Comparison of ENCODE assay signal across 8 cellular contexts in the genomic region with DNA sequence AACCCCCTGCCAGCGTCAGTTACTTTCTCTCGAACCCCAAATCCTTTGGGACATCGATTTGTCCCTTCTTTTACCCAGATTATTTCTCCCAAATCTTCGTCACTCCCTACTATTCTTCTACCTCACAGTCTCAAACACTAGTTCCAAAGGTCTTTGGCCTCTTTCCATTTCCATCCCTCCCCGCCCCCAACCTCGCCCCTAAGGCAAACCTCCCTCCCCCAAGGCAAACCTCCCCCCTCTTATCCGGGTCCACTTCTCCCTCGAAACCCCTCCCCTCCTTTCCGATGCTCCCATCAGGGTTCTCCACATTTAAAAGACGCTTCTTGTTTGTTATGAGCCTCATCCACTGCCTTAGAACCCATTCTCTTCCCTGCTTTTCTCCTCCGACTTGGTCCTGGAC. TPM values are rescaled to one million over a fixed set of nuclear protein-coding genes. Genes with fewer than 3 reads are reported as not detected.
DNase-seq lines count a peak whose midpoint lies in the region; ATAC-seq, FAIRE-seq and TF ChIP-seq lines count a peak whose summit lies in the region.

No MANE protein-coding gene starts in this region.

- DNase-seq in A549 (ENCODE audit: low read depth in 1 of 2, low spot score in 1 of 2) (no peak), mesenchymal stem cell (peak; percentile 25), ACHN (no peak), NOMO-1 treated with DMSO at 0.1 percent for 48 hours (lab: John Stamatoyannopoulos, UW; ENCODE audit: unreplicated experiment) (no peak), islet precursor cell (no peak), NOMO-1 treated with dmso at 0.1 percent for 144 hours (lab: John Stamatoyannopoulos, UW; ENCODE audit: unreplicated experiment) (no peak)
- DNase-seq in central memory CD8-positive, alpha-beta T cell (ENCODE audit: low spot score in 2 of 2) = no peak

- peaks cover 35% of the 10 kb centered on the region for H3K79me2 ChIP-seq in KMS-11 (ENCODE audit: insufficient read depth, low read depth)

- H2AFZ ChIP-seq in KMS-11 (ENCODE audit: low read depth) (peak overlapping the region; percentile 93), mesenchymal stem cell (ENCODE audit: low read depth, low read length) (peak overlapping the region; percentile 99)

- peaks cover 29% of the 10 kb centered on the region for H3K36me3 Mint-ChIP-seq in central memory CD8-positive, alpha-beta T cell (ENCODE audit: insufficient read depth)

- peak overlapping the region in 1 of 2 experiments; percentile 89 for H3K14ac ChIP-seq in mesenchymal stem cell (ENCODE audit: low read length in 2 of 2)

- in situ Hi-C loops in ACHN (cut with HindIII; ENCODE audit: low pct_ligation_motif_present, low pct_unique_long_range_greater_than_20kb, low sequenced_read_pairs) = no loop called here

- H4K8ac ChIP-seq in mesenchymal stem cell (ENCODE audit: low read length) = peak overlapping the region; percentile 94

- no peak for TF ChIP-seq EP300 in A549 (IDR thresholded peaks at IDR 0.05)

- peaks cover 46% of the 10 kb centered on the region for H3K4me1 Mint-ChIP-seq in central memory CD8-positive, alpha-beta T cell

- no peak overlapping the region for H2AK5ac ChIP-seq in mesenchymal stem cell (ENCODE audit: low read length, severe bottlenecking)

- H3K27ac ChIP-seq in A549 (peak overlapping the region; percentile 81 to 95), KMS-11 (peak overlapping the region; percentile 47), mesenchymal stem cell (ENCODE audit: low read length, poor library complexity, severe bottlenecking) (no peak overlapping the region)

- H2BK120ac ChIP-seq in mesenchymal stem cell (ENCODE audit: low read depth, low read length) = no peak overlapping the region

- no peaks in the 10 kb centered on the region for H4K20me1 ChIP-seq in KMS-11 (ENCODE audit: insufficient read depth)

- no peaks in the 10 kb centered on the region for H3K27me3 ChIP-seq in KMS-11 (ENCODE audit: insufficient read depth, low read depth)
- no peaks in the 10 kb centered on the region for H3K27me3 ChIP-seq in mesenchymal stem cell (ENCODE audit: control insufficient read depth in 1 of 2, insufficient read depth in 1 of 2, low read length in 2 of 2)

- H2BK12ac ChIP-seq in mesenchymal stem cell (ENCODE audit: low read length in 2 of 2) = no peak overlapping the region

- H3K9me3 ChIP-seq in A549 (no peaks in the 10 kb centered on the region), mesenchymal stem cell (ENCODE audit: control insufficient read depth, low read length) (no peaks in the 10 kb centered on the region)

- peak in 1 of 2 experiments; percentile 4; a peak in 1 of 6 replicates for ATAC-seq in A549
- ATAC-seq in central memory CD8-positive, alpha-beta T cell (replicated peaks; ENCODE audit: extremely low read depth, poor library complexity, severe bottlenecking) = no peak

- no peak for FAIRE-seq in A549 (lab: Jason Lieb, UNC)

- TF ChIP-seq POLR2A in A549 (IDR thresholded peaks at IDR 0.05; ENCODE audit: low read length) = no peak

- H3K27ac Mint-ChIP-seq in central memory CD8-positive, alpha-beta T cell (ENCODE audit: low read depth) = peak overlapping the region; percentile 95

- H3K79me1 ChIP-seq in mesenchymal stem cell (replicated peaks; ENCODE audit: low read length, poor library complexity, severe bottlenecking) = peaks cover 37% of the 10 kb centered on the region

- H3K4me1 ChIP-seq in A549 (peaks cover 21% of the 10 kb centered on the region; the same call in 2 of the 3 replicates), KMS-11 (ENCODE audit: low read depth, poor library complexity, severe bottlenecking) (peaks cover 31% of the 10 kb centered on the region), mesenchymal stem cell (ENCODE audit: control insufficient read depth, insufficient read depth, low read depth, low read length) (peaks cover 7% of the 10 kb centered on the region)

- H2BK5ac ChIP-seq in mesenchymal stem cell (ENCODE audit: low read depth, low read length, poor library complexity, severe bottlenecking) = no peak overlapping the region

- under 1% methylated on average over 9 of the region's 11 CpGs for WGBS in A549 (ENCODE audit: missing lambda C conversion rate)
- WGBS in mesenchymal stem cell = 2% methylated on average over 11 of the region's 11 CpGs

- peak overlapping the region; percentile 91 for H3K4me3 Mint-ChIP-seq in central memory CD8-positive, alpha-beta T cell

- peak overlapping the region in 1 of 2 experiments; percentile 81 for H3K4ac ChIP-seq in mesenchymal stem cell (ENCODE audit: low read depth in 1 of 2, low read length in 2 of 2)

- CTCF ChIA-PET in A549 (lab: Yijun Ruan, JAX) = interaction anchor here (1.3 kb wide), 1 partner anchor 96 kb away, joined by 3 read pairs; a partner anchor contains a TSS

- H4K91ac ChIP-seq in mesenchymal stem cell (ENCODE audit: low read length) = no peak overlapping the region

- H3K9ac ChIP-seq in KMS-11 = peak overlapping the region; percentile 70; the same call in 1 of the 2 replicates
- H3K9ac ChIP-seq in mesenchymal stem cell (ENCODE audit: low read length) = peak overlapping the region; percentile 99

- TF ChIP-seq CTCF in A549 (IDR thresholded peaks at IDR 0.05) = no peak
- no peak for TF ChIP-seq CTCF in KMS-11 (conservative IDR thresholded peaks at IDR 0.05; ENCODE audit: low read depth, low read length)

- no peaks in the 10 kb centered on the region for H3K27me3 Mint-ChIP-seq in central memory CD8-positive, alpha-beta T cell

- H3K9me3 Mint-ChIP-seq in central memory CD8-positive, alpha-beta T cell = no peaks in the 10 kb centered on the region

- H3K36me3 ChIP-seq in KMS-11 (ENCODE audit: insufficient read depth) (no peaks in the 10 kb centered on the region), mesenchymal stem cell (ENCODE audit: control insufficient read depth in 1 of 2, insufficient read depth in 2 of 2, low read depth in 1 of 2, low read length in 2 of 2) (peaks cover 18 to 49% of the 10 kb centered on the region in 2 experiments)

- POLR2A ChIA-PET in A549 (lab: Yijun Ruan, JAX) = no interaction called here

- peak overlapping the region in 1 of 2 experiments; percentile 82 for H3K18ac ChIP-seq in mesenchymal stem cell (ENCODE audit: low read depth in 1 of 2, low read length in 2 of 2)

- H3K23ac ChIP-seq in mesenchymal stem cell (ENCODE audit: low read length in 2 of 2) = peak overlapping the region in 1 of 2 experiments; percentile 86

- H3K4me2 ChIP-seq in A549 (peak overlapping the region; percentile 97), KMS-11 (peak overlapping the region; percentile 86), mesenchymal stem cell (ENCODE audit: low read length, poor library complexity, severe bottlenecking) (peak overlapping the region; percentile 66)

- no peak overlapping the region for H2BK15ac ChIP-seq in mesenchymal stem cell (ENCODE audit: low read depth, poor library complexity, severe bottlenecking)

- TF ChIP-seq RAD21 in A549 (conservative IDR thresholded peaks at IDR 0.05 in 1 of 2, IDR thresholded peaks at IDR 0.05 in 1 of 2) = no peak

- peak overlapping the region; percentile 84 for H3K4me3 ChIP-seq in A549
- no peak overlapping the region for H3K4me3 ChIP-seq in KMS-11 (IDR thresholded peaks at IDR 0.05; ENCODE audit: insufficient read depth, low read depth, low read length)
- H3K4me3 ChIP-seq in mesenchymal stem cell (ENCODE audit: insufficient read depth in 1 of 2, low read depth in 1 of 2, low read length in 2 of 2) = peak overlapping the region; percentile 98 to 100

TF ChIP-seq in A549, 52 proteins besides CTCF, POLR2A, EP300 and RAD21 (continues in another document):
- no peak for TF ChIP-seq FOSB (CRISPR knock-in tag; IDR thresholded peaks at IDR 0.05)
- TF ChIP-seq, protein P1, sequence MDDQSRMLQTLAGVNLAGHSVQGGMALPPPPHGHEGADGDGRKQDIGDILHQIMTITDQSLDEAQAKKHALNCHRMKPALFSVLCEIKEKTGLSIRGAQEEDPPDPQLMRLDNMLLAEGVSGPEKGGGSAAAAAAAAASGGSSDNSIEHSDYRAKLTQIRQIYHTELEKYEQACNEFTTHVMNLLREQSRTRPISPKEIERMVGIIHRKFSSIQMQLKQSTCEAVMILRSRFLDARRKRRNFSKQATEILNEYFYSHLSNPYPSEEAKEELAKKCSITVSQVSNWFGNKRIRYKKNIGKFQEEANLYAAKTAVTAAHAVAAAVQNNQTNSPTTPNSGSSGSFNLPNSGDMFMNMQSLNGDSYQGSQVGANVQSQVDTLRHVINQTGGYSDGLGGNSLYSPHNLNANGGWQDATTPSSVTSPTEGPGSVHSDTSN (IDR thresholded peaks at IDR 0.05) = no peak
- TF ChIP-seq FOXS1 (CRISPR knock-in tag; IDR thresholded peaks at IDR 0.05) = no peak
- TF ChIP-seq, protein P2, sequence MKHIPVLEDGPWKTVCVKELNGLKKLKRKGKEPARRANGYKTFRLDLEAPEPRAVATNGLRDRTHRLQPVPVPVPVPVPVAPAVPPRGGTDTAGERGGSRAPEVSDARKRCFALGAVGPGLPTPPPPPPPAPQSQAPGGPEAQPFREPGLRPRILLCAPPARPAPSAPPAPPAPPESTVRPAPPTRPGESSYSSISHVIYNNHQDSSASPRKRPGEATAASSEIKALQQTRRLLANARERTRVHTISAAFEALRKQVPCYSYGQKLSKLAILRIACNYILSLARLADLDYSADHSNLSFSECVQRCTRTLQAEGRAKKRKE (CRISPR knock-in tag; IDR thresholded peaks at IDR 0.05; ENCODE audit: low read depth) = no peak
- TF ChIP-seq SREBF2 (IDR thresholded peaks at IDR 0.05) = no peak

RNA-seq across cellular contexts. Expression of a gene that starts 0.6 kb away (rescaled TPM):
- polyA plus RNA-seq in A549 (2011; rRNA removed) (18.6 and 20.7 TPM in 2 replicates), A549 (2017; fragmentation: RNase III; extraction: RNeasy Plus Mini Kit Qiagen cat#74134 plus additional on column Dnase treatment) (12.3 to 13.9 TPM (median 13.6 TPM) in 3 replicates)
- 7.4 and 9.9 TPM in 2 replicates for polyA plus RNA-seq in A549 (2012; cell fraction: cytosol; rRNA removed)
- 6.8 and 7.2 TPM in 2 replicates for polyA plus RNA-seq in A549 (2012; cell fraction: nucleus; rRNA removed)
- 29.5 and 29.6 TPM in 2 replicates for polyA minus RNA-seq in A549 (2011; rRNA and poly(A)+ RNA removed)
- 11.7 TPM for polyA plus RNA-seq in mesenchymal stem cell (2013, experiment 1 of 2)
- 11.0 TPM for polyA plus RNA-seq in mesenchymal stem cell (2013, experiment 2 of 2)

RNA-seq across cellular contexts. Expression of a gene that starts 0.6 kb away (rescaled TPM):
- polyA plus RNA-seq in A549 (2011; rRNA removed) (37.4 and 42.7 TPM in 2 replicates), A549 (2017; fragmentation: RNase III; extraction: RNeasy Plus Mini Kit Qiagen cat#74134 plus additional on column Dnase treatment) (26.3 to 29.6 TPM (median 28.3 TPM) in 3 replicates)
- 16.9 and 17.4 TPM in 2 replicates for polyA plus RNA-seq in A549 (2012; cell fraction: cytosol; rRNA removed)
- 4.4 and 9.7 TPM in 2 replicates for polyA plus RNA-seq in A549 (2012; cell fraction: nucleus; rRNA removed)
- polyA minus RNA-seq in A549 (2011; rRNA and poly(A)+ RNA removed) = 17.2 and 18.0 TPM in 2 replicates
- polyA plus RNA-seq in mesenchymal stem cell (2013, experiment 1 of 2) = 19.3 TPM
- 18.8 TPM for polyA plus RNA-seq in mesenchymal stem cell (2013, experiment 2 of 2)
